Comparison of ENCODE assay signal across 30 cellular contexts in genomic region chr14:42307239-42307825, GRCh38.
"Had no signal": no experiment of that assay in that cellular context is flagged by ENCODE, and none has a peak within 500 bp of the region (broad histone marks: within the 10 kb centered on the region; RNA-seq: fewer than 3 reads in every experiment).

No MANE protein-coding gene starts in this region.

- FAIRE-seq: endometrium, islet of Langerhans had no signal

- H3K79me2 ChIP-seq: parathyroid adenoma had no signal

- H3K36me3 Mint-ChIP-seq: neural progenitor cell; stimulated activated effector memory CD8-positive, alpha-beta T cell treated with anti-CD3 and anti-CD28 coated beads, Interleukin-12 subunit alpha, Interleukin-12 subunit beta, amount 100 ng/mL, for 72 hours; type B pancreatic cell had no signal

- H3K4me3 ChIP-seq: coronary artery, esophagus squamous epithelium, heart right ventricle, left lung, neural progenitor cell, smooth muscle cell, stomach, thyroid gland had no signal

- ATAC-seq: heart right ventricle; left cardiac atrium; left lung; naive thymus-derived CD4-positive, alpha-beta T cell; sciatic nerve; stimulated activated effector memory CD8-positive, alpha-beta T cell treated with anti-CD3 and anti-CD28 coated beads, Interleukin-12 subunit alpha, Interleukin-12 subunit beta, amount 100 ng/mL, for 72 hours had no signal

- H3K9ac ChIP-seq: neural progenitor cell, parathyroid adenoma had no signal

- H3K4me3 Mint-ChIP-seq: naive thymus-derived CD4-positive, alpha-beta T cell; nephron; neural progenitor cell; stimulated activated effector memory CD8-positive, alpha-beta T cell treated with anti-CD3 and anti-CD28 coated beads, Interleukin-12 subunit alpha, Interleukin-12 subunit beta, amount 100 ng/mL, for 72 hours; type B pancreatic cell had no signal

- H3K36me3 ChIP-seq: esophagus squamous epithelium, heart right ventricle, left lung, neural progenitor cell, stomach, thyroid gland had no signal

- H3K4me1 Mint-ChIP-seq: naive thymus-derived CD4-positive, alpha-beta T cell; nephron; neural progenitor cell; stimulated activated effector memory CD8-positive, alpha-beta T cell treated with anti-CD3 and anti-CD28 coated beads, Interleukin-12 subunit alpha, Interleukin-12 subunit beta, amount 100 ng/mL, for 72 hours had no signal

- DNase-seq: dermis blood vessel endothelial cell; effector memory CD4-positive, alpha-beta T cell; erythroblast; esophagus squamous epithelium; foreskin melanocyte; glutamatergic neuron; heart right ventricle; hippocampal formation; left cardiac atrium; left lung; mesenchymal stem cell; midbrain; naive thymus-derived CD4-positive, alpha-beta T cell; stimulated activated CD4-positive, alpha-beta T cell treated with anti-CD3 and anti-CD28 coated beads, Interleukin-12 subunit alpha, Interleukin-12 subunit beta, amount 100 ng/mL, for 4 hours; stimulated activated CD4-positive, alpha-beta T cell treated with anti-CD3 and anti-CD28 coated beads, Interleukin-1b, Interleukin-23, amount 100 ng/mL, for 48 hours; stimulated activated CD4-positive, alpha-beta T cell treated with anti-CD3 and anti-CD28 coated beads, Interleukin-4, amount 100 ng/mL, for 24 hours; stimulated activated naive CD4-positive, alpha-beta T cell treated with Interleukin-2 at 50 U/mL for 16 hours; stomach; thyroid gland had no signal

- H3K27ac Mint-ChIP-seq: naive thymus-derived CD4-positive, alpha-beta T cell; nephron; neural progenitor cell; progenitor cell of endocrine pancreas; stimulated activated effector memory CD8-positive, alpha-beta T cell treated with anti-CD3 and anti-CD28 coated beads, Interleukin-12 subunit alpha, Interleukin-12 subunit beta, amount 100 ng/mL, for 72 hours; type B pancreatic cell had no signal

- H3K27me3 ChIP-seq: esophagus squamous epithelium, heart right ventricle, left lung, neural progenitor cell, stomach, thyroid gland had no signal

- H3K27ac ChIP-seq: coronary artery, esophagus squamous epithelium, heart right ventricle, left lung, neural progenitor cell, parathyroid adenoma, stomach, thyroid gland had no signal

- H3K4me1 ChIP-seq: esophagus squamous epithelium, heart right ventricle, left lung, neural progenitor cell, parathyroid adenoma, stomach, thyroid gland had no signal

- H3K4me2 ChIP-seq: neural progenitor cell, smooth muscle cell had no signal

- H3K9me3 ChIP-seq: thyroid gland had no signal

- H3K27me3 Mint-ChIP-seq: naive thymus-derived CD4-positive, alpha-beta T cell; progenitor cell of endocrine pancreas; type B pancreatic cell had no signal

- H2AFZ ChIP-seq: neural progenitor cell, parathyroid adenoma had no signal
